In genomic region chr5:173248481-173248880, GRCh38 we compare ENCODE assay signal across 18 cellular contexts. TPM values are rescaled to one million over a fixed set of nuclear protein-coding genes. Genes with fewer than 3 reads are reported as not detected.
DNase-seq lines count a peak whose midpoint lies in the region; ATAC-seq and TF ChIP-seq lines count a peak whose summit lies in the region.
"Had no signal": no experiment of that assay in that cellular context is flagged by ENCODE, and none has a peak within 500 bp of the region (broad histone marks: within the 10 kb centered on the region; RNA-seq: fewer than 3 reads in every experiment).

No MANE protein-coding gene starts in this region.

- H3K9me3 Mint-ChIP-seq in type B pancreatic cell = no peaks in the 10 kb centered on the region
- H3K9me3 Mint-ChIP-seq: CD4-positive, alpha-beta memory T cell had no signal

- ATAC-seq in heart left ventricle = no peak
- ATAC-seq in Right ventricle myocardium superior (ENCODE audit: poor library complexity) = no peak

- H3K27ac ChIP-seq in heart left ventricle = peak overlapping the region in 11 of 12 donors; percentile 52 to 98 (median 84)
- no peak overlapping the region for H3K27ac ChIP-seq in KMS-11
- peak overlapping the region; percentile 39 to 94 for H3K27ac ChIP-seq in right atrium auricular region
- H3K27ac ChIP-seq: BLaER1, GM23248 had no signal

- no peaks in the 10 kb centered on the region for H4K20me1 ChIP-seq in KMS-11 (ENCODE audit: insufficient read depth)

- 0 out of 2 replicates have a peak overlapping the region, but pooled peaks have one; percentile 21 for H3K4me2 ChIP-seq in KMS-11
- H3K4me2 ChIP-seq: BLaER1 had no signal

- H3K36me3 ChIP-seq in heart left ventricle (no peaks in the 10 kb centered on the region), KMS-11 (ENCODE audit: insufficient read depth) (no peaks in the 10 kb centered on the region), right atrium auricular region (no peaks in the 10 kb centered on the region)
- H3K36me3 ChIP-seq: BLaER1, HAP-1 had no signal

- no peak for DNase-seq in heart left ventricle
- no peak for DNase-seq in Right ventricle myocardium superior
- DNase-seq in GM13977 (ENCODE audit: low spot score) = peak; percentile 33
- DNase-seq in right atrium auricular region (ENCODE audit: low spot score) = no peak
- no peak for DNase-seq in type B pancreatic cell (ENCODE audit: extremely low spot score, unreplicated experiment)
- no peak for DNase-seq in T-helper 9 cell
- DNase-seq: 8988T; CD4-positive, alpha-beta memory T cell; DMS153; DMS79; GDM1; GM23248; IMR-90 had no signal

- TF ChIP-seq CTCF in heart left ventricle (IDR thresholded peaks at IDR 0.05) (no peak), GM13977 (IDR thresholded peaks at IDR 0.05; ENCODE audit: extremely low read depth, insufficient read depth, missing control alignments) (no peak), KMS-11 (conservative IDR thresholded peaks at IDR 0.05; ENCODE audit: low read depth, low read length) (no peak), right atrium auricular region (IDR thresholded peaks at IDR 0.05) (no peak), type B pancreatic cell (conservative IDR thresholded peaks at IDR 0.05) (no peak)

- in situ Hi-C loops in GM13977 (cut with MboI; ENCODE audit: low pct_unique_long_range_greater_than_20kb, low sequenced_read_pairs, unreplicated experiment) = loop anchor here (25.0 kb wide), 1 partner anchor 1936 kb away; the partner anchor contains the start of gene TLX3

- H3K27me3 Mint-ChIP-seq in type B pancreatic cell = peaks cover 96% of the 10 kb centered on the region

- no peak overlapping the region for H3K4me3 Mint-ChIP-seq in type B pancreatic cell
- H3K4me3 Mint-ChIP-seq: CD4-positive, alpha-beta memory T cell had no signal

- TF ChIP-seq POLR2A in heart left ventricle (IDR thresholded peaks at IDR 0.05) = no peak

- no peaks in the 10 kb centered on the region for H3K9me3 ChIP-seq in heart left ventricle
- H3K9me3 ChIP-seq in right atrium auricular region = no peaks in the 10 kb centered on the region

- intact Hi-C loops in heart left ventricle (cut with DNase I) (no loop called here), Right ventricle myocardium superior (cut with DNase I) (no loop called here)

- H2AFZ ChIP-seq in KMS-11 (ENCODE audit: low read depth) = no peak overlapping the region
- H2AFZ ChIP-seq: GM23248 had no signal

- no peak overlapping the region for H3K9ac ChIP-seq in KMS-11
- H3K9ac ChIP-seq: BLaER1, GM23248 had no signal

- no peak overlapping the region for H3K27ac Mint-ChIP-seq in type B pancreatic cell
- H3K27ac Mint-ChIP-seq: CD14-positive monocyte; CD4-positive, alpha-beta memory T cell had no signal

- H3K79me2 ChIP-seq in KMS-11 (ENCODE audit: insufficient read depth, low read depth) = no peaks in the 10 kb centered on the region

- no peaks in the 10 kb centered on the region for H3K36me3 Mint-ChIP-seq in type B pancreatic cell
- H3K36me3 Mint-ChIP-seq: CD4-positive, alpha-beta memory T cell had no signal

- peaks cover 7 to 92% (median 26%) of the 10 kb centered on the region in 9 donors for H3K27me3 ChIP-seq in heart left ventricle
- H3K27me3 ChIP-seq in KMS-11 (ENCODE audit: insufficient read depth, low read depth) = no peaks in the 10 kb centered on the region
- peaks cover 6 to 20% of the 10 kb centered on the region in 2 donors for H3K27me3 ChIP-seq in right atrium auricular region

- H3K4me1 Mint-ChIP-seq in type B pancreatic cell (ENCODE audit: unreplicated experiment) = peaks cover 12% of the 10 kb centered on the region

- H3K4me3 ChIP-seq in heart left ventricle = no peak overlapping the region
- H3K4me3 ChIP-seq in KMS-11 (IDR thresholded peaks at IDR 0.05; ENCODE audit: insufficient read depth, low read depth, low read length) = no peak overlapping the region
- H3K4me3 ChIP-seq in right atrium auricular region = no peak overlapping the region
- H3K4me3 ChIP-seq: BLaER1, GM23248, HAP-1 had no signal

- H3K4me1 ChIP-seq in heart left ventricle (peaks cover 0 to 46% (median 7%) of the 10 kb centered on the region in 12 donors), KMS-11 (ENCODE audit: low read depth, poor library complexity, severe bottlenecking) (peaks cover 7% of the 10 kb centered on the region), right atrium auricular region (peaks cover 0 to 37% of the 10 kb centered on the region in 2 donors)
- H3K4me1 ChIP-seq: BLaER1 had no signal

RNA-seq across cellular contexts. Expression of gene NKX2-5, which starts 13.5 kb away (rescaled TPM):
- total RNA-seq in heart left ventricle = 100 to 1,000 TPM; 132 to 451 (median 247) TPM
- 100 to 1,000 TPM; 153 to 356 TPM for polyA plus RNA-seq in heart left ventricle
- 260 TPM for total RNA-seq in Right ventricle myocardium superior
- total RNA-seq in right atrium auricular region = 100 to 1,000 TPM; 285 to 402 TPM
- total RNA-seq in type B pancreatic cell (ENCODE audit: low replicate concordance) = 1.00 and 3.2 TPM in 2 replicates
- total RNA-seq: CD4-positive, alpha-beta memory T cell; GM23248; IMR-90 had no signal
- polyA plus RNA-seq: AG04450; CD14-positive monocyte; CD4-positive, alpha-beta memory T cell; GM23248; IMR-90 had no signal

Comparison
In these comparisons a context has a peak if more than half of its experiments do, and no peak if none do; other contexts are left out.
1. RNA of gene NKX2-5, which starts 13.5 kb away (total RNA-seq): 285 to 402 TPM in right atrium auricular region, 260 TPM in Right ventricle myocardium superior (single experiment) and 132 to 451 TPM in heart left ventricle; 1.00 to 3.2 TPM in type B pancreatic cell; every median in the first group is over 10 times any median in the second.